In the genomic region with DNA sequence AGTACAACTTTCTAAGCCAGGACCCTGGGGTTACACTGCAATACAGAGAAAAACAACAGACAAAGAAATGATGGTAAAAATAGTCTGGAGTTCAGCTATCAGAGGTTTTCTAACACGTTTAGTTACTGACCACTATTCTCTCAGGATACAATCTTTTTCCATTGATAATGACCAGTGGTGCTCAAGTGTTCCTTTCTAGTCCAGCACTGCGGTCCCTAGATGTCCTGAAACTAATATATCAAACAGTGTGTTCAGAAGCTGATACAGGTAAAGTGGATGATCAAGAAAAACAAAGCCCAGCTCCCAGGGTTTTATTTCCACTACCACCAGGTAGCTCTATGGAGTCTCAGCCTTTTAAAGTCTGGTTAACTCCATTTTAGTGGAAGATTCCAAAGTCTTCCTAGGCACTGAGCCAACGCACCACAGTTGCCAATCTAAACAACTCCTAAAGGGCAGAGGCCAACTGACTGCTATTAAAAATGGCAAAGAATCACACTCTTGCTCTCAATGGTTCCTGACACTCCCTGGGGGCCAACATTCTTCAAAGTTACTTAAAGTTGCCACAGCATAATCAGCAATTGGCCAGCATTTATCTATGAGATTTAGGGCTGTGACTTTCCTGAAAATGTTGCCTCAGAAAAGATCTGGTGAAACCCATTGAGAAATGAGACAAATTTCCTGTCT, we compare ENCODE assay signal across 15 cellular contexts. TPM values are rescaled to one million over a fixed set of nuclear protein-coding genes. Genes with fewer than 3 reads are reported as not detected.
DNase-seq lines count a peak whose midpoint lies in the region; ATAC-seq and TF ChIP-seq lines count a peak whose summit lies in the region.
"Had no signal": no experiment of that assay in that cellular context is flagged by ENCODE, and none has a peak within 500 bp of the region (broad histone marks: within the 10 kb centered on the region; RNA-seq: fewer than 3 reads in every experiment).

No MANE protein-coding gene starts in this region.

- no peak for ATAC-seq in GM21526 (IDR thresholded peaks at IDR 0.05; ENCODE audit: low FRiP score, unreplicated experiment)
- ATAC-seq: CD8-positive, alpha-beta T cell had no signal

- no peaks in the 10 kb centered on the region for H3K27me3 ChIP-seq in adrenal gland
- no peaks in the 10 kb centered on the region for H3K27me3 ChIP-seq in right atrium auricular region
- H3K27me3 ChIP-seq in MM.1S (replicated peaks; ENCODE audit: insufficient read depth, low read length) = no peaks in the 10 kb centered on the region
- H3K27me3 ChIP-seq: sigmoid colon, tibial artery had no signal

- H3K4me3 ChIP-seq in adrenal gland (no peak overlapping the region), right atrium auricular region (no peak overlapping the region), retinal pigment epithelial cell (ENCODE audit: low read length) (no peak overlapping the region), MM.1S (ENCODE audit: low read length) (no peak overlapping the region)
- H3K4me3 ChIP-seq: sigmoid colon, SK-N-MC, tibial artery had no signal

- peak; percentile 23 for DNase-seq in HuH-7.5 (ENCODE audit: low spot score)
- DNase-seq in adrenal gland = peak; percentile 23 to 79 (median 59)
- DNase-seq in right atrium auricular region (ENCODE audit: low spot score) = peak; percentile 62
- DNase-seq in retinal pigment epithelial cell (ENCODE audit: low read depth) = peak; percentile 15
- DNase-seq in NCI-H2107 treated with DMSO at 0.1 percent for 48 hours (lab: John Stamatoyannopoulos, UW; ENCODE audit: unreplicated experiment) = no peak
- DNase-seq in MM.1S = no peak
- DNase-seq in islet precursor cell = no peak
- DNase-seq: CD8-positive, alpha-beta T cell; MV-4-11; NCI-H82; sigmoid colon; tibial artery; WERI-Rb-1 had no signal

- peak overlapping the region in 1 of 5 donors; percentile 13 for H3K27ac ChIP-seq in adrenal gland
- no peak overlapping the region for H3K27ac ChIP-seq in right atrium auricular region
- H3K27ac ChIP-seq in MM.1S (ENCODE audit: low read length) = no peak overlapping the region
- H3K27ac ChIP-seq: sigmoid colon, SK-N-MC, tibial artery, WERI-Rb-1 had no signal

- no peaks in the 10 kb centered on the region for H3K9me3 ChIP-seq in adrenal gland (replicated peaks in 1 of 3)
- no peaks in the 10 kb centered on the region for H3K9me3 ChIP-seq in right atrium auricular region
- H3K9me3 ChIP-seq in MM.1S (replicated peaks; ENCODE audit: insufficient read depth, low read length) = no peaks in the 10 kb centered on the region
- H3K9me3 ChIP-seq: sigmoid colon, tibial artery had no signal

- H4K20me1 ChIP-seq in MM.1S (ENCODE audit: insufficient read depth, low read length) = no peaks in the 10 kb centered on the region

- no peak overlapping the region for H3K4me2 ChIP-seq in MM.1S (ENCODE audit: low read depth, low read length)

- no peak overlapping the region for H2AFZ ChIP-seq in MM.1S (ENCODE audit: low read length)

- TF ChIP-seq POLR2A in adrenal gland (IDR thresholded peaks at IDR 0.05) = no peak

- no peaks in the 10 kb centered on the region for H3K36me3 ChIP-seq in adrenal gland (replicated peaks in 1 of 2)
- H3K36me3 ChIP-seq in right atrium auricular region = no peaks in the 10 kb centered on the region
- H3K36me3 ChIP-seq in MM.1S (replicated peaks; ENCODE audit: insufficient read depth, low read length) = no peaks in the 10 kb centered on the region
- H3K36me3 ChIP-seq: WERI-Rb-1 had no signal

- H3K9ac ChIP-seq in MM.1S (ENCODE audit: low read length) = no peak overlapping the region

- TF ChIP-seq CTCF in adrenal gland (IDR thresholded peaks at IDR 0.05) (no peak), right atrium auricular region (IDR thresholded peaks at IDR 0.05) (no peak), retinal pigment epithelial cell (conservative IDR thresholded peaks at IDR 0.05; ENCODE audit: low read depth, low read length) (no peak), MM.1S (IDR thresholded peaks at IDR 0.05; ENCODE audit: low read length) (no peak)

- H3K4me1 ChIP-seq in adrenal gland (replicated peaks in 1 of 2) = no peaks in the 10 kb centered on the region
- peaks cover 0 to 13% of the 10 kb centered on the region in 2 donors for H3K4me1 ChIP-seq in right atrium auricular region
- no peaks in the 10 kb centered on the region for H3K4me1 ChIP-seq in MM.1S (ENCODE audit: low read length)

- H3K79me2 ChIP-seq in MM.1S (ENCODE audit: low read length) = no peaks in the 10 kb centered on the region

- intact Hi-C loops in adrenal gland (cut with DNase I) = no loop called here

- H3F3A ChIP-seq in MM.1S (ENCODE audit: insufficient read depth, low read length) = no peaks in the 10 kb centered on the region

- no peaks in the 10 kb centered on the region for H3K9me2 ChIP-seq in MM.1S (replicated peaks; ENCODE audit: insufficient read depth, low read length)

- WGBS in adrenal gland, 4 donors = 49 to 61% (median 53%) methylated on average over 3 of the region's 3 CpGs

RNA-seq across cellular contexts. Expression of gene DZANK1, which starts 38.2 kb away (rescaled TPM):
- total RNA-seq in adrenal gland = 1 to 10 TPM; 1.3 to 4.0 (median 2.2) TPM
- 1 to 10 TPM; 3.8 to 5.7 (median 4.6) TPM for polyA plus RNA-seq in adrenal gland
- total RNA-seq in right atrium auricular region = under 1 TPM; 0.41 to 0.83 TPM

RNA-seq across cellular contexts. Expression of gene POLR3F, which starts 38.6 kb away (rescaled TPM):
- total RNA-seq in adrenal gland (10 to 100 TPM in 2 of 8 donors, 1 to 10 TPM in 6; 4.4 to 17.3 (median 8.3) TPM), right atrium auricular region (1 to 10 TPM; 5.5 to 5.9 TPM)
- polyA plus RNA-seq in adrenal gland = 10 to 100 TPM in 2 of 3 donors, 1 to 10 TPM in 1; 9.4 to 17.1 (median 13.4) TPM

Comparison
In these comparisons a context has a peak if more than half of its experiments do, and no peak if none do; other contexts are left out.
1. DNase-seq: peak in HuH-7.5 (single experiment), adrenal gland (7 of 7), right atrium auricular region (single experiment) and retinal pigment epithelial cell (single experiment); none in NCI-H2107 treated with DMSO at 0.1 percent for 48 hours (single experiment), MM.1S (single experiment) and islet precursor cell (single experiment).